14 cellular contexts compared by ENCODE assay signal in genomic region chr20:5400164-5400762, GRCh38.
DNase-seq lines count a peak whose midpoint lies in the region; FAIRE-seq and TF ChIP-seq lines count a peak whose summit lies in the region.
"Had no signal": no experiment of that assay in that cellular context is flagged by ENCODE, and none has a peak within 500 bp of the region (broad histone marks: within the 10 kb centered on the region; RNA-seq: fewer than 3 reads in every experiment).

No MANE protein-coding gene starts in this region.

- H4K8ac ChIP-seq in H1 (ENCODE audit: extremely low read depth, insufficient read depth, low read length): no peak overlapping the region

- TF ChIP-seq POLR2A in H1 (IDR thresholded peaks at IDR 0.05; ENCODE audit: control extremely low read depth in 1 of 2, low read depth in 2 of 2, low read length in 2 of 2): no peak

- H3K18ac ChIP-seq in H1 (ENCODE audit: extremely low read depth, low read length): no peak overlapping the region

- no peak overlapping the region for H2BK5ac ChIP-seq in H1 (ENCODE audit: low read depth, low read length)

- no peak overlapping the region for H3K4me3 Mint-ChIP-seq in progenitor cell of endocrine pancreas (ENCODE audit: low read depth)
- H3K4me3 Mint-ChIP-seq: B cell had no signal

- no peak overlapping the region for H3K14ac ChIP-seq in H1 (ENCODE audit: insufficient read length)

- H3K9ac ChIP-seq in NT2/D1 (ENCODE audit: insufficient read length, low read depth) (no peak overlapping the region), H1 (replicated peaks in 1 of 4; ENCODE audit: extremely low read depth in 1 of 4, low read depth in 3 of 4, low read length in 3 of 4) (no peak overlapping the region)

- H3K36me3 ChIP-seq in NT2/D1 (ENCODE audit: insufficient read depth, insufficient read length, low read length) (no peaks in the 10 kb centered on the region), H1 (ENCODE audit: control insufficient read depth in 2 of 4, insufficient read depth in 4 of 4, low read length in 3 of 4) (no peaks in the 10 kb centered on the region)

- H2AFZ ChIP-seq in H1 (ENCODE audit: low read length): no peak overlapping the region

- H3K79me2 ChIP-seq in H1 (ENCODE audit: control insufficient read depth in 1 of 2, insufficient read depth in 2 of 2, low read length in 2 of 2): no peaks in the 10 kb centered on the region

- no peaks in the 10 kb centered on the region for H3K4me1 Mint-ChIP-seq in progenitor cell of endocrine pancreas (ENCODE audit: low read depth)
- H3K4me1 Mint-ChIP-seq: B cell had no signal

- H2BK120ac ChIP-seq in H1 (replicated peaks; ENCODE audit: low read depth, low read length): no peak overlapping the region

- H3K4me3 ChIP-seq in NT2/D1 (ENCODE audit: insufficient read length, low read depth) (no peak overlapping the region), H1 (ENCODE audit: extremely low read depth in 1 of 4, insufficient read depth in 2 of 4, low read depth in 3 of 4, low read length in 4 of 4) (no peak overlapping the region)

- H3K4ac ChIP-seq in H1 (replicated peaks; ENCODE audit: insufficient read length, low read depth, low read length): no peak overlapping the region

- H3K23ac ChIP-seq in H1 (ENCODE audit: insufficient read length): no peak overlapping the region

- H4K5ac ChIP-seq in H1 (ENCODE audit: insufficient read length, low read depth, low read length): no peak overlapping the region

- no peak overlapping the region for H3K56ac ChIP-seq in H1 (replicated peaks; ENCODE audit: insufficient read length, low read depth, low read length)

- peak; percentile 8 for DNase-seq in activated CD4-positive, alpha-beta T cell treated with anti-CD3 and anti-CD28 coated beads for 48 hours
- DNase-seq in activated CD4-positive, alpha-beta T cell treated with anti-CD3 and anti-CD28 coated beads for 4 hours: no peak
- DNase-seq in NT2/D1 (ENCODE audit: low read depth, low spot score): peak; percentile 15
- peak in 1 of 2 experiments; percentile 57 for DNase-seq in H1 (ENCODE audit: low read depth in 1 of 2, low spot score in 2 of 2)
- peak; percentile 44 for DNase-seq in progenitor cell of endocrine pancreas (ENCODE audit: low spot score, unreplicated experiment)
- no peak for DNase-seq in cardiac septum (ENCODE audit: low spot score)
- no peak for DNase-seq in activated T-cell treated with anti-CD3 and anti-CD28 coated beads, Interleukin-2, amount 50 U/mL, for 1 hour
- DNase-seq in GF-D8 (lab: John Stamatoyannopoulos, UW): no peak
- DNase-seq: activated effector memory CD4-positive, alpha-beta T cell treated with anti-CD3 and anti-CD28 coated beads, Interleukin-2, amount 50 U/mL, for 16 hours; left cardiac atrium; NCI-H510A treated with DMSO at 0.1 percent for 48 hours; T1000 had no signal

- H3K4me1 ChIP-seq in NT2/D1 (ENCODE audit: insufficient read depth, insufficient read length): no peaks in the 10 kb centered on the region
- no peaks in the 10 kb centered on the region for H3K4me1 ChIP-seq in H1 (replicated peaks in 1 of 4; ENCODE audit: control insufficient read depth in 3 of 4, insufficient read depth in 4 of 4, low read length in 3 of 4)

- H2BK15ac ChIP-seq in H1 (ENCODE audit: low read length): no peak overlapping the region

- no peak overlapping the region for H3K4me2 ChIP-seq in H1 (ENCODE audit: insufficient read depth in 1 of 2, low read depth in 2 of 2, low read length in 2 of 2)

- no peak for TF ChIP-seq EP300 in H1 (IDR thresholded peaks at IDR 0.05; ENCODE audit: borderline replicate concordance in 1 of 2, low read depth in 2 of 2, low read length in 2 of 2)

- no peak for TF ChIP-seq RAD21 in H1 (IDR thresholded peaks at IDR 0.05 in 1 of 2, conservative IDR thresholded peaks at IDR 0.05 in 1 of 2; ENCODE audit: low read depth in 2 of 2, low read length in 2 of 2)

- no peak overlapping the region for H3K27ac Mint-ChIP-seq in progenitor cell of endocrine pancreas
- H3K27ac Mint-ChIP-seq: B cell had no signal

- H3K9me3 Mint-ChIP-seq in progenitor cell of endocrine pancreas (ENCODE audit: low read depth): no peaks in the 10 kb centered on the region

- no peaks in the 10 kb centered on the region for H3K9me3 ChIP-seq in NT2/D1 (ENCODE audit: insufficient read depth, low read length)
- peaks cover 0 to 3% of the 10 kb centered on the region in 2 experiments; a peak in 2 of 4 replicates for H3K9me3 ChIP-seq in H1 (ENCODE audit: insufficient read depth in 2 of 2, low read depth in 1 of 2, low read length in 1 of 2)

- CTCF ChIA-PET in H1 (lab: Charles Lee; ENCODE audit: partially characterized antibody): interaction anchor here (0.5 to 4.7 kb wide), 16 partner anchors 11 to 490 kb away, joined by 3 to 53 read pairs (median 6); no protein-coding TSS in a partner anchor

- no peaks in the 10 kb centered on the region for H3K23me2 ChIP-seq in H1 (ENCODE audit: low read depth, low read length)

- TF ChIP-seq CTCF in H1 (IDR thresholded peaks at IDR 0.05; ENCODE audit: control extremely low read depth in 1 of 3, insufficient read depth in 1 of 3, low read depth in 1 of 3, low read length in 3 of 3): no peak
- no peak for TF ChIP-seq CTCF in progenitor cell of endocrine pancreas (IDR thresholded peaks at IDR 0.05; ENCODE audit: unreplicated experiment)

- H3K27ac ChIP-seq in H1 (ENCODE audit: low read depth, low read length): no peak overlapping the region

- H3K36me3 Mint-ChIP-seq in progenitor cell of endocrine pancreas (ENCODE audit: insufficient read depth): no peaks in the 10 kb centered on the region

- 76% methylated on average over 1 of the region's 1 CpG; no CpG with 5 or more reads in 1 of the 2 experiments for whole genome bisulfite sequencing in H1 (ENCODE audit: extremely low coverage in 1 of 2, insufficient coverage in 1 of 2, insufficient read length in 1 of 2, insufficient replicate concordance in 2 of 2, low coverage in 1 of 2, low lambda C conversion rate in 2 of 2, missing lambda C conversion rate in 1 of 2), 2 experiments

- no peak overlapping the region for H4K91ac ChIP-seq in H1 (replicated peaks; ENCODE audit: insufficient read length, low read length)

- H3K27me3 ChIP-seq in NT2/D1 (ENCODE audit: insufficient read depth, insufficient read length) (no peaks in the 10 kb centered on the region), H1 (replicated peaks in 1 of 4; ENCODE audit: control insufficient read depth in 3 of 4, extremely low read depth in 1 of 4, insufficient read depth in 3 of 4, low read length in 3 of 4) (no peaks in the 10 kb centered on the region)

- intact Hi-C loops in cardiac septum (cut with DNase I): no loop called here

- FAIRE-seq in H1 (lab: Jason Lieb, UNC): peak; percentile 77
- FAIRE-seq: endometrium had no signal

- POLR2A ChIA-PET in H1 (lab: Charles Lee; ENCODE audit: partially characterized antibody): interaction anchor here (0.7 kb wide), 1 partner anchor 12 kb away, joined by 4 read pairs; no protein-coding TSS in a partner anchor

- no peak overlapping the region for H2BK20ac ChIP-seq in H1 (ENCODE audit: low read length)

- H3K79me1 ChIP-seq in H1 (ENCODE audit: low read depth, low read length): no peaks in the 10 kb centered on the region

- peaks cover 21% of the 10 kb centered on the region for H3K27me3 Mint-ChIP-seq in progenitor cell of endocrine pancreas

- H4K20me1 ChIP-seq in H1 (replicated peaks in 1 of 2; ENCODE audit: control insufficient read depth in 1 of 2, insufficient read depth in 2 of 2, low read length in 2 of 2): no peaks in the 10 kb centered on the region

- no peak overlapping the region for H2BK12ac ChIP-seq in H1 (ENCODE audit: low read depth, low read length)

- no peak overlapping the region for H2AK5ac ChIP-seq in H1 (ENCODE audit: low read depth, low read length)

TF ChIP-seq in H1, 55 proteins besides CTCF, POLR2A, EP300 and RAD21:
- TF ChIP-seq SIN3A (conservative IDR thresholded peaks at IDR 0.05 in 1 of 2, IDR thresholded peaks at IDR 0.05 in 1 of 2; ENCODE audit: low read depth in 1 of 2, low read length in 2 of 2) (peak in 1 of 2 experiments; percentile 58; a peak in 1 of 4 replicates), BRCA1 (IDR thresholded peaks at IDR 0.05; ENCODE audit: low read depth, low read length) (no peak)
TF ChIP-seq in H1: peak in this region for 1.

Comparison
In these comparisons a context has a peak if more than half of its experiments do, and no peak if none do; other contexts are left out.
1. DNase-seq: peak in activated CD4-positive, alpha-beta T cell treated with anti-CD3 and anti-CD28 coated beads for 48 hours (single experiment), NT2/D1 (single experiment) and progenitor cell of endocrine pancreas (single experiment); none in activated CD4-positive, alpha-beta T cell treated with anti-CD3 and anti-CD28 coated beads for 4 hours (0 of 2), cardiac septum (single experiment), activated T-cell treated with anti-CD3 and anti-CD28 coated beads, Interleukin-2, amount 50 U/mL, for 1 hour (single experiment) and GF-D8 (single experiment).